Comparison of ENCODE assay signal across 22 cellular contexts in genomic region chr6:152360016-152360415, GRCh38.
A peak's percentile ranks its signal among the peaks of the same experiment; 100 is the strongest.
DNase-seq lines count a peak whose midpoint lies in the region; ATAC-seq and TF ChIP-seq lines count a peak whose summit lies in the region.
"Had no signal": no experiment of that assay in that cellular context is flagged by ENCODE, and none has a peak within 500 bp of the region (broad histone marks: within the 10 kb centered on the region; RNA-seq: fewer than 3 reads in every experiment).

No MANE protein-coding gene starts in this region.

- POLR2A ChIA-PET in RWPE1 (lab: Yijun Ruan, JAX; ENCODE audit: low non-redundant PET): no interaction called here

- TF ChIP-seq CTCF in GM23338 (conservative IDR thresholded peaks at IDR 0.05; ENCODE audit: low read depth in 2 of 2) (no peak), RWPE1 (conservative IDR thresholded peaks at IDR 0.05; ENCODE audit: low read depth) (no peak), GM13976 (IDR thresholded peaks at IDR 0.05; ENCODE audit: borderline replicate concordance, control extremely low read depth, extremely low read depth, insufficient read depth, missing control alignments) (no peak)

- no peaks in the 10 kb centered on the region for H3K36me3 Mint-ChIP-seq in GM23338 (ENCODE audit: low read depth)

- peaks cover 4% of the 10 kb centered on the region for H3K27me3 Mint-ChIP-seq in GM23338 (ENCODE audit: insufficient read depth, low read depth, poor library complexity)

- H3F3A ChIP-seq in GM23338 (replicated peaks; ENCODE audit: low read depth): no peaks in the 10 kb centered on the region

- H3K4me1 Mint-ChIP-seq in GM23338: peaks cover 3% of the 10 kb centered on the region; the same call in 2 of the 3 replicates

- no peaks in the 10 kb centered on the region for H3K9me2 ChIP-seq in GM23338 (ENCODE audit: insufficient read depth)

- H4K20me1 ChIP-seq in GM23338 (replicated peaks; ENCODE audit: insufficient read depth): no peaks in the 10 kb centered on the region
- H4K20me1 ChIP-seq: BLaER1 treated with 17β-estradiol and CSF1 and Interleukin-3, amounts not matched to agents 10 nM and 100 nM had no signal

- ATAC-seq in GM23338 (no peak), GM21576 (IDR thresholded peaks at IDR 0.05; ENCODE audit: unreplicated experiment) (no peak)

- H3K27me3 ChIP-seq in GM23338 (ENCODE audit: insufficient read depth) (no peaks in the 10 kb centered on the region), SJCRH30 (no peaks in the 10 kb centered on the region)
- H3K27me3 ChIP-seq: BE2C; BLaER1 treated with 17β-estradiol and CSF1 and Interleukin-3, amounts not matched to agents 10 nM and 100 nM had no signal

- H3K9me3 ChIP-seq in SJCRH30 (replicated peaks): no peaks in the 10 kb centered on the region
- H3K9me3 ChIP-seq: A549, BE2C, HAP-1 had no signal

- H3K27ac ChIP-seq in GM23338 (ENCODE audit: low read depth) (no peak overlapping the region), SJCRH30 (peak overlapping the region; percentile 31; the same call in 1 of the 2 replicates), RWPE1 (no peak overlapping the region)
- H3K27ac ChIP-seq: A549; BLaER1 treated with 17β-estradiol and CSF1 and Interleukin-3, amounts not matched to agents 10 nM and 100 nM; GM23248 had no signal

- H3K4me1 ChIP-seq in GM23338 (ENCODE audit: insufficient read depth) (no peaks in the 10 kb centered on the region; the same call in 1 of the 2 replicates), SJCRH30 (0 out of 2 replicates have a peak, but pooled peaks cover 4% of the 10 kb centered on the region)
- H3K4me1 ChIP-seq: BE2C; BLaER1 treated with 17β-estradiol and CSF1 and Interleukin-3, amounts not matched to agents 10 nM and 100 nM had no signal

- DNase-seq in D341Med (ENCODE audit: low spot score): peak; percentile 81
- DNase-seq in GM23338 (ENCODE audit: low spot score): no peak
- peak; percentile 89 for DNase-seq in NCI-H524 treated with DMSO at 0.1 percent for 48 hours (lab: John Stamatoyannopoulos, UW)
- DNase-seq in SJCRH30: peak; percentile 33 to 76
- DNase-seq in dedifferentiated amniotic fluid mesenchymal stem cell (ENCODE audit: extremely low spot score): no peak
- no peak for DNase-seq in RWPE1 (ENCODE audit: low spot score)
- no peak for DNase-seq in GM13976 (ENCODE audit: low spot score)
- DNase-seq: 8988T; ACHN; AML-193; BE2C; CD4-positive, alpha-beta T cell; CD8-positive, alpha-beta memory T cell; DMS153; DND-41; GM23248; HFFc6 had no signal

- H3K27ac Mint-ChIP-seq in GM23338: no peak overlapping the region
- H3K27ac Mint-ChIP-seq: CD14-positive monocyte; CD4-positive, alpha-beta T cell; CD8-positive, alpha-beta memory T cell; HFFc6 had no signal

- CTCF ChIA-PET in RWPE1 (lab: Yijun Ruan, JAX): no interaction called here

- no peak overlapping the region for H3K4me2 ChIP-seq in GM23338
- H3K4me2 ChIP-seq: A549; BLaER1 treated with 17β-estradiol and CSF1 and Interleukin-3, amounts not matched to agents 10 nM and 100 nM had no signal

- H3K4me3 ChIP-seq in GM23338 (no peak overlapping the region), SJCRH30 (no peak overlapping the region)
- H3K4me3 ChIP-seq: A549; BLaER1 treated with 17β-estradiol and CSF1 and Interleukin-3, amounts not matched to agents 10 nM and 100 nM; GM23248; HAP-1 had no signal

- H3K9me3 Mint-ChIP-seq in GM23338: no peaks in the 10 kb centered on the region
- H3K9me3 Mint-ChIP-seq: CD4-positive, alpha-beta T cell; CD8-positive, alpha-beta memory T cell; HFFc6 had no signal

- in situ Hi-C loops in GM13976 (cut with MboI; ENCODE audit: low sequenced_read_pairs, unreplicated experiment): no loop called here

- no peaks in the 10 kb centered on the region for H3K79me2 ChIP-seq in GM23338 (replicated peaks; ENCODE audit: insufficient read depth)

- peak overlapping the region; percentile 90 for H2AFZ ChIP-seq in GM23338
- H2AFZ ChIP-seq: GM23248 had no signal

- H3K4me3 Mint-ChIP-seq in GM23338: no peak overlapping the region
- H3K4me3 Mint-ChIP-seq: CD14-positive monocyte; CD4-positive, alpha-beta T cell; CD8-positive, alpha-beta memory T cell; HFFc6 had no signal

- H3K36me3 ChIP-seq in GM23338 (ENCODE audit: insufficient read depth) (no peaks in the 10 kb centered on the region), SJCRH30 (peaks cover 9% of the 10 kb centered on the region)
- H3K36me3 ChIP-seq: BE2C; BLaER1 treated with 17β-estradiol and CSF1 and Interleukin-3, amounts not matched to agents 10 nM and 100 nM; HAP-1 had no signal

TF ChIP-seq in GM23338, 12 proteins besides CTCF, POLR2A, EP300 and RAD21 (continues in another document):
- TF ChIP-seq NANOG (IDR thresholded peaks at IDR 0.05; ENCODE audit: borderline replicate concordance): no peak
- TF ChIP-seq EZH2phosphoT487 (IDR thresholded peaks at IDR 0.05; ENCODE audit: unreplicated experiment): no peak
- TF ChIP-seq POLR2AphosphoS5 (IDR thresholded peaks at IDR 0.05; ENCODE audit: low read depth): no peak
- TF ChIP-seq STAT1 (IDR thresholded peaks at IDR 0.05; ENCODE audit: unreplicated experiment): no peak
- TF ChIP-seq REST (IDR thresholded peaks at IDR 0.05; ENCODE audit: unreplicated experiment): no peak
- no peak for TF ChIP-seq ZNF114 (CRISPR knock-in tag; IDR thresholded peaks at IDR 0.05)
- TF ChIP-seq ZNF331 (CRISPR knock-in tag; IDR thresholded peaks at IDR 0.05; ENCODE audit: low read depth): no peak
- TF ChIP-seq, protein P1, sequence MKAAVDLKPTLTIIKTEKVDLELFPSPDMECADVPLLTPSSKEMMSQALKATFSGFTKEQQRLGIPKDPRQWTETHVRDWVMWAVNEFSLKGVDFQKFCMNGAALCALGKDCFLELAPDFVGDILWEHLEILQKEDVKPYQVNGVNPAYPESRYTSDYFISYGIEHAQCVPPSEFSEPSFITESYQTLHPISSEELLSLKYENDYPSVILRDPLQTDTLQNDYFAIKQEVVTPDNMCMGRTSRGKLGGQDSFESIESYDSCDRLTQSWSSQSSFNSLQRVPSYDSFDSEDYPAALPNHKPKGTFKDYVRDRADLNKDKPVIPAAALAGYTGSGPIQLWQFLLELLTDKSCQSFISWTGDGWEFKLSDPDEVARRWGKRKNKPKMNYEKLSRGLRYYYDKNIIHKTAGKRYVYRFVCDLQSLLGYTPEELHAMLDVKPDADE (IDR thresholded peaks at IDR 0.05): no peak

Comparison
In these comparisons a context has a peak if more than half of its experiments do, and no peak if none do; other contexts are left out.
1. DNase-seq: peak in D341Med (single experiment), NCI-H524 treated with DMSO at 0.1 percent for 48 hours (single experiment) and SJCRH30 (2 of 2); none in GM23338 (single experiment), dedifferentiated amniotic fluid mesenchymal stem cell (single experiment), RWPE1 (single experiment) and GM13976 (single experiment).